13 cellular contexts compared by ENCODE assay signal in the genomic region with DNA sequence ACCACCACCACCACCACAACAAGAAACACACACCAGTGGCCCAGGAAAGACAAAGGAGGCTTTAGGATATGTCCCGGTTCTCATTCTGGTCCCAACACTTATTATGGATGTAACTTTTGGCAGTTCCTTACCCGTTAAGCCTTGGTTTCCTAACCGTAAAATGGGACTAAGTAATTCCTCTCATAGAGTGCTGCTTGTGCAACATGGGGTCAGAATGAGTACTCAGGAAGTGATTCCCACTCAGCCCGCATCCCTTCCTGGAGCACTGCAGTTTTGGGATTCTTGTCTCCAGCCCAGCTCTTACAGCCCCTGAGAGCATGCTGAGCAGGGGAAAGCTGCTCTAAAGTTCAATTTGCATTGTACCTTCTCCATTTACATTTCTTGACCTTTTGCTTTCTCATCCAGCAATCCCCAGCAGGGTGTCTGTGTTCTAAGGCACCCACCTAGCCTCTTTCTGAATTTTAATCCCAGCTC.
DNase-seq lines count a peak whose midpoint lies in the region; TF ChIP-seq lines count a peak whose summit lies in the region.
"Had no signal": no experiment of that assay in that cellular context is flagged by ENCODE, and none has a peak within 500 bp of the region (broad histone marks: within the 10 kb centered on the region; RNA-seq: fewer than 3 reads in every experiment).

No MANE protein-coding gene starts in this region.

- TF ChIP-seq CTCF in OCI-LY1 (IDR thresholded peaks at IDR 0.05; ENCODE audit: low read length) (no peak), esophagus muscularis mucosa (IDR thresholded peaks at IDR 0.05) (no peak), osteocyte (IDR thresholded peaks at IDR 0.05) (no peak), WERI-Rb-1 (IDR thresholded peaks at IDR 0.05; ENCODE audit: low read depth, low read length) (no peak)

- peaks cover 13% of the 10 kb centered on the region for H3K36me3 Mint-ChIP-seq in osteocyte (ENCODE audit: unreplicated experiment)

- H3K4me1 ChIP-seq in OCI-LY1 (ENCODE audit: insufficient read depth, low read length, severe bottlenecking) (peaks cover 24% of the 10 kb centered on the region), esophagus muscularis mucosa (peaks cover 0 to 13% (median 5%) of the 10 kb centered on the region in 4 donors)

- H4K20me1 ChIP-seq in OCI-LY1 (ENCODE audit: insufficient read depth, low read length): no peaks in the 10 kb centered on the region

- H3K4me3 Mint-ChIP-seq in osteocyte (ENCODE audit: unreplicated experiment): no peak overlapping the region

- H3K9me2 ChIP-seq in OCI-LY1 (ENCODE audit: low read depth, low read length): no peaks in the 10 kb centered on the region

- H3F3A ChIP-seq in OCI-LY1 (ENCODE audit: insufficient read depth, low read length): no peaks in the 10 kb centered on the region

- H3K9me3 Mint-ChIP-seq in osteocyte (ENCODE audit: unreplicated experiment): peaks cover 10% of the 10 kb centered on the region

- H2AFZ ChIP-seq in OCI-LY1 (ENCODE audit: low read length): no peak overlapping the region
- H2AFZ ChIP-seq: PC-9 had no signal

- intact Hi-C loops in esophagus muscularis mucosa (cut with DNase I): loop anchor here (5.0 to 10.0 kb wide), 3 partner anchors 107 to 263 kb away; partner anchors contain the start of gene PRKCA

- H3K27me3 Mint-ChIP-seq in osteocyte (ENCODE audit: unreplicated experiment): no peaks in the 10 kb centered on the region

- H3K4me3 ChIP-seq in OCI-LY1 (ENCODE audit: low read depth, low read length, poor library complexity, severe bottlenecking): no peak overlapping the region
- no peak overlapping the region for H3K4me3 ChIP-seq in esophagus muscularis mucosa
- no peak overlapping the region for H3K4me3 ChIP-seq in WERI-Rb-1 (ENCODE audit: low read depth, low read length)
- H3K4me3 ChIP-seq: PC-9, vagina had no signal

- H3K36me3 ChIP-seq in OCI-LY1 (ENCODE audit: insufficient read depth, low read length) (peaks cover 22% of the 10 kb centered on the region; the same call in 1 of the 2 replicates), esophagus muscularis mucosa (no peaks in the 10 kb centered on the region), WERI-Rb-1 (no peaks in the 10 kb centered on the region)
- H3K36me3 ChIP-seq: vagina had no signal

- H3K4me2 ChIP-seq in OCI-LY1 (ENCODE audit: low read length): no peak overlapping the region
- H3K4me2 ChIP-seq: PC-9 had no signal

- peak overlapping the region; percentile 69 for H3K27ac ChIP-seq in OCI-LY1 (ENCODE audit: low read depth, low read length, poor library complexity, severe bottlenecking)
- no peak overlapping the region for H3K27ac ChIP-seq in esophagus muscularis mucosa (replicated peaks in 1 of 4)
- no peak overlapping the region for H3K27ac ChIP-seq in WERI-Rb-1
- H3K27ac ChIP-seq: PC-9, vagina had no signal

- TF ChIP-seq POLR2A in esophagus muscularis mucosa (IDR thresholded peaks at IDR 0.05; ENCODE audit: low read depth): no peak

- H3K27me3 ChIP-seq in OCI-LY1 (ENCODE audit: insufficient read depth, low read length) (no peaks in the 10 kb centered on the region), esophagus muscularis mucosa (no peaks in the 10 kb centered on the region), WERI-Rb-1 (ENCODE audit: insufficient read depth, low read depth, severe bottlenecking) (no peaks in the 10 kb centered on the region)
- H3K27me3 ChIP-seq: vagina had no signal

- WGBS in esophagus muscularis mucosa: 94% methylated on average over 4 of the region's 4 CpGs

- peak overlapping the region; percentile 69 for H3K27ac Mint-ChIP-seq in osteocyte (ENCODE audit: unreplicated experiment)

- no peak overlapping the region for H3K9ac ChIP-seq in OCI-LY1 (ENCODE audit: low read length)

- peaks cover 8% of the 10 kb centered on the region for H3K9me3 ChIP-seq in OCI-LY1 (ENCODE audit: low read length)
- no peaks in the 10 kb centered on the region for H3K9me3 ChIP-seq in esophagus muscularis mucosa
- H3K9me3 ChIP-seq in WERI-Rb-1 (ENCODE audit: severe bottlenecking): peaks cover 3% of the 10 kb centered on the region
- H3K9me3 ChIP-seq: vagina had no signal

- TF ChIP-seq EP300 in esophagus muscularis mucosa (IDR thresholded peaks at IDR 0.05): no peak

- DNase-seq in activated CD8-positive, alpha-beta memory T cell treated with anti-CD3 and anti-CD28 coated beads for 24 hours: peak; percentile 42
- DNase-seq in activated CD8-positive, alpha-beta memory T cell treated with anti-CD3 and anti-CD28 coated beads, Interleukin-2, amount 50 U/mL, for 4 hours: no peak
- DNase-seq in esophagus muscularis mucosa (ENCODE audit: extremely low spot score) (peak; percentile 60), osteocyte (ENCODE audit: extremely low spot score, unreplicated experiment) (peak; percentile 54), WERI-Rb-1 (no peak), CD1c-positive myeloid dendritic cell (ENCODE audit: extremely low spot score) (no peak), globus pallidus (ENCODE audit: low spot score) (no peak)
- DNase-seq: caudate nucleus, DMS79 treated with DMSO at 0.1 percent for 48 hours, MM.1S, PC-9 had no signal

- H3K79me2 ChIP-seq in OCI-LY1 (ENCODE audit: insufficient read depth, low read length): no peaks in the 10 kb centered on the region; the same call in 1 of the 2 replicates

- peaks cover 34% of the 10 kb centered on the region for H3K4me1 Mint-ChIP-seq in osteocyte (ENCODE audit: unreplicated experiment)

Comparison
In these comparisons a context has a peak if more than half of its experiments do, and no peak if none do; other contexts are left out.
1. DNase-seq: peak in activated CD8-positive, alpha-beta memory T cell treated with anti-CD3 and anti-CD28 coated beads for 24 hours (single experiment), esophagus muscularis mucosa (single experiment) and osteocyte (single experiment); none in activated CD8-positive, alpha-beta memory T cell treated with anti-CD3 and anti-CD28 coated beads, Interleukin-2, amount 50 U/mL, for 4 hours (single experiment), WERI-Rb-1 (single experiment), CD1c-positive myeloid dendritic cell (single experiment) and globus pallidus (single experiment).